In the genomic region with DNA sequence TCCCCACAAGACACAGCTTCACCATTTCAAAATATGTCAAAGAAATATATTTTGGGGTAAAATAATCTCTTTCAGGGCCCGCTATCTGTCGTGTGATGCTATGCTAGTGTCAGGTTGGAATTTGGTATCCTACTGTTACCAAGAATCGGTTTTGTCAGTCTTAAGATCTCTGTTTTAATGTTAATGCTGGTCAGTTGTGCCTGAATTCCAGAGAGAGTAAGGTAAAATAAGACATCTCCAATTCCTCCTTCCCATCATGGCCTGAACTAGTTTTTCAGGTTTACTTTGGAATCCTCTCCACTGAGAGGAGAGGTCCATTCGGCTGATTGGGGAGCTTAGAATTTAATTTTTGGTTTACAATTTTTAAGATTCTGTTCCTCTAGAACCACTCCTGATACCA, we compare ENCODE assay signal across 19 cellular contexts. TPM values are rescaled to one million over a fixed set of nuclear protein-coding genes. Genes with fewer than 3 reads are reported as not detected.
DNase-seq lines count a peak whose midpoint lies in the region; ATAC-seq, FAIRE-seq and TF ChIP-seq lines count a peak whose summit lies in the region.
"Had no signal": no experiment of that assay in that cellular context is flagged by ENCODE, and none has a peak within 500 bp of the region (broad histone marks: within the 10 kb centered on the region; RNA-seq: fewer than 3 reads in every experiment).

No MANE protein-coding gene starts in this region.

- no peak for ATAC-seq in GM21576 (IDR thresholded peaks at IDR 0.05; ENCODE audit: unreplicated experiment)
- ATAC-seq: HCT116 had no signal

- no peaks in the 10 kb centered on the region for H4K20me1 ChIP-seq in H1 (replicated peaks in 1 of 2; ENCODE audit: control insufficient read depth in 1 of 2, insufficient read depth in 2 of 2, low read length in 2 of 2)
- H4K20me1 ChIP-seq: BLaER1 had no signal

- no peak overlapping the region for H3K4ac ChIP-seq in H1 (replicated peaks; ENCODE audit: insufficient read length, low read depth, low read length)

- FAIRE-seq in H1 (lab: Jason Lieb, UNC) = peak; percentile 63
- FAIRE-seq: A204.1, H54, HTR-8/SVneo had no signal

- H3K23me2 ChIP-seq in H1 (ENCODE audit: low read depth, low read length) = no peaks in the 10 kb centered on the region; the same call in 1 of the 2 replicates

- peak overlapping the region; percentile 92 for H4K5ac ChIP-seq in H1 (ENCODE audit: insufficient read length, low read depth, low read length)

- DNase-seq in H1 (ENCODE audit: low read depth in 1 of 2, low spot score in 2 of 2) (no peak), iPS DF 6.9 (ENCODE audit: low read depth, low spot score) (no peak), NCI-H1092 treated with DMSO at 0.1 percent for 48 hours (lab: John Stamatoyannopoulos, UW) (no peak), AG08396 (ENCODE audit: low spot score) (no peak)
- DNase-seq in stimulated activated CD4-positive, alpha-beta T cell treated with anti-CD3 and anti-CD28 coated beads, Interleukin-4, amount 100 ng/mL, for 1 hour = no peak
- DNase-seq: CD4-positive, alpha-beta memory T cell; DMS153; DMS79; GF-D8; HFFc6 had no signal

- H3K79me2 ChIP-seq in H1 (ENCODE audit: control insufficient read depth in 1 of 2, insufficient read depth in 2 of 2, low read length in 2 of 2) = no peaks in the 10 kb centered on the region

- H4K8ac ChIP-seq in H1 (ENCODE audit: extremely low read depth, insufficient read depth, low read length) = no peak overlapping the region

- H3K9me3 ChIP-seq in HUES48 (ENCODE audit: control insufficient read depth, insufficient read depth, low read length) (no peaks in the 10 kb centered on the region), H1 (ENCODE audit: insufficient read depth in 2 of 2, low read depth in 1 of 2, low read length in 1 of 2) (no peaks in the 10 kb centered on the region), iPS DF 6.9 (ENCODE audit: control insufficient read depth, insufficient read depth, low read length) (no peaks in the 10 kb centered on the region)
- H3K9me3 ChIP-seq: BLaER1 had no signal

- no peak for TF ChIP-seq CTCF in H1 (IDR thresholded peaks at IDR 0.05; ENCODE audit: control extremely low read depth in 1 of 3, insufficient read depth in 1 of 3, low read depth in 1 of 3, low read length in 3 of 3)

- peak overlapping the region; percentile 100 for H2BK20ac ChIP-seq in H1 (ENCODE audit: low read length)

- H3K36me3 ChIP-seq in HUES48 (ENCODE audit: control insufficient read depth, insufficient read depth, low read length) (no peaks in the 10 kb centered on the region), H1 (ENCODE audit: control insufficient read depth in 2 of 4, insufficient read depth in 4 of 4, low read length in 3 of 4) (no peaks in the 10 kb centered on the region), iPS DF 6.9 (ENCODE audit: control insufficient read depth, insufficient read depth, low read length) (no peaks in the 10 kb centered on the region)
- H3K36me3 ChIP-seq: BLaER1 had no signal

- H3K14ac ChIP-seq in H1 (ENCODE audit: insufficient read length) = no peak overlapping the region

- no peak overlapping the region for H2AFZ ChIP-seq in H1 (ENCODE audit: low read length)

- no peak overlapping the region for H2BK15ac ChIP-seq in H1 (ENCODE audit: low read length)

- H3K27ac ChIP-seq in HUES48 (ENCODE audit: low read depth, low read length) = peak overlapping the region; percentile 97
- H3K27ac ChIP-seq in H1 (ENCODE audit: low read depth, low read length) = peak overlapping the region; percentile 76
- peak overlapping the region; percentile 30 for H3K27ac ChIP-seq in iPS DF 6.9 (ENCODE audit: low read length)
- H3K27ac ChIP-seq: BLaER1, KMS-11 had no signal

- CTCF ChIA-PET in H1 (lab: Charles Lee; ENCODE audit: partially characterized antibody) = interaction anchor here (1.2 to 5.3 kb wide), 7 partner anchors 9 to 37 kb away, joined by 4 to 38 read pairs (median 9); no protein-coding TSS in a partner anchor

- H3K79me1 ChIP-seq in H1 (ENCODE audit: low read depth, low read length) = no peaks in the 10 kb centered on the region

- H3K27me3 ChIP-seq in HUES48 (ENCODE audit: control insufficient read depth, insufficient read depth, low read length) (0 out of 2 replicates have a peak, but pooled peaks cover 4% of the 10 kb centered on the region), H1 (replicated peaks in 1 of 4; ENCODE audit: control insufficient read depth in 3 of 4, extremely low read depth in 1 of 4, insufficient read depth in 3 of 4, low read length in 3 of 4) (no peaks in the 10 kb centered on the region), iPS DF 6.9 (ENCODE audit: control insufficient read depth, insufficient read depth, low read length) (no peaks in the 10 kb centered on the region)
- H3K27me3 ChIP-seq: BLaER1 had no signal

- POLR2A ChIA-PET in H1 (lab: Charles Lee; ENCODE audit: partially characterized antibody) = interaction anchor here (0.5 to 9.3 kb wide), 19 partner anchors 9 to 353 kb away, joined by 3 to 170 read pairs (median 4); a partner anchor contains a TSS

- TF ChIP-seq RAD21 in H1 (IDR thresholded peaks at IDR 0.05 in 1 of 2, conservative IDR thresholded peaks at IDR 0.05 in 1 of 2; ENCODE audit: low read depth in 2 of 2, low read length in 2 of 2) = no peak

- H3K56ac ChIP-seq in H1 (replicated peaks; ENCODE audit: insufficient read length, low read depth, low read length) = no peak overlapping the region

- 6% methylated on average over 4 of the region's 4 CpGs; no CpG with 5 or more reads in 1 of the 2 experiments for WGBS in H1 (ENCODE audit: extremely low coverage in 1 of 2, insufficient coverage in 1 of 2, insufficient read length in 1 of 2, insufficient replicate concordance in 2 of 2, low coverage in 1 of 2, low lambda C conversion rate in 2 of 2, missing lambda C conversion rate in 1 of 2), 2 experiments
- no CpG with 5 or more reads among the region's 4 CpGs for WGBS in iPS DF 6.9 (ENCODE audit: insufficient coverage, insufficient read length)

- H3K4me1 ChIP-seq in HUES48 (ENCODE audit: control insufficient read depth, insufficient read depth, low read length) (peaks cover 48% of the 10 kb centered on the region), H1 (replicated peaks in 1 of 4; ENCODE audit: control insufficient read depth in 3 of 4, insufficient read depth in 4 of 4, low read length in 3 of 4) (peaks cover 14 to 24% (median 20%) of the 10 kb centered on the region in 4 experiments), iPS DF 6.9 (ENCODE audit: control insufficient read depth, insufficient read depth, low read length) (peaks cover 10% of the 10 kb centered on the region)
- H3K4me1 ChIP-seq: BLaER1 had no signal

- H3K23ac ChIP-seq in H1 (ENCODE audit: insufficient read length) = no peak overlapping the region

- H2BK12ac ChIP-seq in H1 (ENCODE audit: low read depth, low read length) = peak overlapping the region; percentile 99; the same call in 1 of the 2 replicates

- peak overlapping the region; percentile 25 for H3K4me3 ChIP-seq in HUES48 (ENCODE audit: low read depth, low read length)
- H3K4me3 ChIP-seq in H1 (ENCODE audit: extremely low read depth in 1 of 4, insufficient read depth in 2 of 4, low read depth in 3 of 4, low read length in 4 of 4) = peak overlapping the region in 1 of 4 experiments; percentile 40; a peak in 2 of 8 replicates
- H3K4me3 ChIP-seq in iPS DF 6.9 (ENCODE audit: low read length) = no peak overlapping the region
- H3K4me3 ChIP-seq: BLaER1 had no signal

- H3K18ac ChIP-seq in H1 (ENCODE audit: extremely low read depth, low read length) = 0 out of 2 replicates have a peak overlapping the region, but pooled peaks have one; percentile 89

- peak overlapping the region; percentile 100 for H2BK5ac ChIP-seq in H1 (ENCODE audit: low read depth, low read length)

- TF ChIP-seq EP300 in H1 (IDR thresholded peaks at IDR 0.05; ENCODE audit: borderline replicate concordance in 1 of 2, low read depth in 2 of 2, low read length in 2 of 2) = no peak; a peak in 1 of 3 replicates

- no peak overlapping the region for H2AK5ac ChIP-seq in H1 (ENCODE audit: low read depth, low read length)

- peak overlapping the region; percentile 99 for H2BK120ac ChIP-seq in H1 (replicated peaks; ENCODE audit: low read depth, low read length)

- peak; percentile 44 to 48; a peak in 2 of 3 replicates for TF ChIP-seq POLR2A in H1 (IDR thresholded peaks at IDR 0.05; ENCODE audit: control extremely low read depth in 1 of 2, low read depth in 2 of 2, low read length in 2 of 2)

- H3K9ac ChIP-seq in HUES48 (ENCODE audit: low read depth, low read length) (peak overlapping the region; percentile 30), H1 (replicated peaks in 1 of 4; ENCODE audit: extremely low read depth in 1 of 4, low read depth in 3 of 4, low read length in 3 of 4) (no peak overlapping the region; a peak in 1 of 7 replicates)
- H3K9ac ChIP-seq: BLaER1, KMS-11 had no signal

- H3K4me2 ChIP-seq in H1 (ENCODE audit: insufficient read depth in 1 of 2, low read depth in 2 of 2, low read length in 2 of 2) = peak overlapping the region; percentile 61 to 68
- H3K4me2 ChIP-seq: BLaER1, KMS-11 had no signal

- H4K91ac ChIP-seq in H1 (replicated peaks; ENCODE audit: insufficient read length, low read length) = peak overlapping the region; percentile 99

TF ChIP-seq in H1, 55 proteins besides CTCF, POLR2A, EP300 and RAD21 (continues in another document):
- TF ChIP-seq RXRA (IDR thresholded peaks at IDR 0.05; ENCODE audit: insufficient read depth, low read depth, low read length) (no peak), ASH2L (IDR thresholded peaks at IDR 0.05; ENCODE audit: low read length) (peak; percentile 80), SIRT6 (IDR thresholded peaks at IDR 0.05; ENCODE audit: low read length) (no peak), TCF12 (IDR thresholded peaks at IDR 0.05; ENCODE audit: low read depth, low read length) (0 out of 2 replicates have a peak, but pooled peaks have one; percentile 59)

RNA-seq across cellular contexts. Expression of a gene that starts 10.4 kb away (rescaled TPM):
- total RNA-seq in H1 (2021; fragmentation: NEBNext Ultra II Directional; extraction: Animal tissue kit (Norgen Biotek cat#: 25700)) = 754 and 760 TPM in 2 replicates
- 228 and 396 TPM in 2 replicates for polyA plus RNA-seq in H1 (2011; rRNA removed)
- polyA plus RNA-seq in H1 (2011; cell fraction: cytosol; rRNA removed) = 534 TPM
- polyA plus RNA-seq in H1 (2011; cell fraction: nucleus; rRNA removed) = 231 TPM
- 763 to 1,151 TPM (median 803 TPM) in 4 replicates for polyA plus RNA-seq in H1 (2012, experiment 1 of 2)
- polyA plus RNA-seq in H1 (2012, experiment 2 of 2) = 415 TPM
- 1,514 TPM for polyA plus RNA-seq in H1 (2013, experiment 1 of 2)
- 1,491 TPM for polyA plus RNA-seq in H1 (2013, experiment 2 of 2)
- polyA minus RNA-seq in H1 (2011; rRNA and poly(A)+ RNA removed) = 244 and 380 TPM in 2 replicates
- 245 TPM for polyA minus RNA-seq in H1 (2011; cell fraction: cytosol; rRNA and poly(A)+ RNA removed)
- polyA minus RNA-seq in H1 (2011; cell fraction: nucleus; rRNA and poly(A)+ RNA removed) = 134 TPM

RNA-seq across cellular contexts. Expression of a gene that starts 39.2 kb away (rescaled TPM):
- 0.73 and 1.1 TPM in 2 replicates for total RNA-seq in H1 (2021; fragmentation: NEBNext Ultra II Directional; extraction: Animal tissue kit (Norgen Biotek cat#: 25700))
- 0.11 and 0.17 TPM in 2 replicates for polyA plus RNA-seq in H1 (2011; rRNA removed)
- polyA plus RNA-seq in H1 (2011; cell fraction: cytosol; rRNA removed) = 0.16 TPM
- 0.23 TPM for polyA plus RNA-seq in H1 (2011; cell fraction: nucleus; rRNA removed)
- 0.23 to 0.39 TPM (median 0.29 TPM) in 4 replicates for polyA plus RNA-seq in H1 (2012, experiment 1 of 2)
- 0.47 TPM for polyA plus RNA-seq in H1 (2012, experiment 2 of 2)
- polyA plus RNA-seq in H1 (2013, experiment 1 of 2) = 0.34 TPM
- 0.40 TPM for polyA plus RNA-seq in H1 (2013, experiment 2 of 2)
- polyA minus RNA-seq in H1 (2011; rRNA and poly(A)+ RNA removed) = not detected in 2 replicates
- polyA minus RNA-seq in H1 (2011; cell fraction: cytosol; rRNA and poly(A)+ RNA removed) = not detected
- not detected for polyA minus RNA-seq in H1 (2011; cell fraction: nucleus; rRNA and poly(A)+ RNA removed)
- total RNA-seq: CD4-positive, alpha-beta memory T cell had no signal
- polyA plus RNA-seq: CD14-positive monocyte had no signal

Comparison
In these comparisons a context has a peak if more than half of its experiments do, and no peak if none do; other contexts are left out.
1. H3K27ac ChIP-seq: peak in every context shown above with its lines; median percentile 97 in HUES48; 76 in H1; 30 in iPS DF 6.9.